In genomic region chr9:95462419-95463121, GRCh38 we compare ENCODE assay signal across 8 cellular contexts. TPM values are rescaled to one million over a fixed set of nuclear protein-coding genes. Genes with fewer than 3 reads are reported as not detected.
DNase-seq lines count a peak whose midpoint lies in the region; ATAC-seq lines count a peak whose summit lies in the region.

No MANE protein-coding gene starts in this region.

- CTCF ChIA-PET in activated CD8-positive, alpha-beta T cell treated with anti-CD3 and anti-CD28 coated beads, Interleukin-2, amount 10 ng/mL, durations not matched to agents 7 days and 5 days (lab: Charles Lee), result interaction anchor here (0.9 kb wide), 1 partner anchor 44 kb away, joined by 3 read pairs; no protein-coding TSS in a partner anchor

- intact Hi-C loops in Right ventricle myocardium inferior (cut with DNase I), result loop anchor here (5.0 kb wide), 1 partner anchor 45 kb away; no protein-coding TSS in a partner anchor
- intact Hi-C loops in cardiac septum (cut with DNase I), result loop anchor here (5.0 kb wide), 1 partner anchor 45 kb away; no protein-coding TSS in a partner anchor

- H3K27ac Mint-ChIP-seq in activated CD8-positive, alpha-beta T cell treated with anti-CD3 and anti-CD28 coated beads, Interleukin-2, amount 10 ng/mL, durations not matched to agents 7 days and 5 days, result peak overlapping the region; percentile 85

- H3K27me3 Mint-ChIP-seq in activated CD8-positive, alpha-beta T cell treated with anti-CD3 and anti-CD28 coated beads, Interleukin-2, amount 10 ng/mL, durations not matched to agents 7 days and 5 days (ENCODE audit: low read depth), result peaks cover 26% of the 10 kb centered on the region

- peaks cover 35% of the 10 kb centered on the region for H3K4me1 Mint-ChIP-seq in activated CD8-positive, alpha-beta T cell treated with anti-CD3 and anti-CD28 coated beads, Interleukin-2, amount 10 ng/mL, durations not matched to agents 7 days and 5 days (ENCODE audit: low read depth)

- peak overlapping the region; percentile 69 for H3K4me3 Mint-ChIP-seq in activated CD8-positive, alpha-beta T cell treated with anti-CD3 and anti-CD28 coated beads, Interleukin-2, amount 10 ng/mL, durations not matched to agents 7 days and 5 days

- H3K36me3 Mint-ChIP-seq in activated CD8-positive, alpha-beta T cell treated with anti-CD3 and anti-CD28 coated beads, Interleukin-2, amount 10 ng/mL, durations not matched to agents 7 days and 5 days (ENCODE audit: low read depth), result peaks cover 9% of the 10 kb centered on the region

- H3K9me3 Mint-ChIP-seq in activated CD8-positive, alpha-beta T cell treated with anti-CD3 and anti-CD28 coated beads, Interleukin-2, amount 10 ng/mL, durations not matched to agents 7 days and 5 days (ENCODE audit: insufficient read depth), result no peaks in the 10 kb centered on the region

- DNase-seq in Right ventricle myocardium inferior (ENCODE audit: missing footprints), result no peak
- no peak for DNase-seq in cardiac septum (ENCODE audit: low spot score)
- peak; percentile 89 to 91 for DNase-seq in NCI-H526 (lab: John Stamatoyannopoulos, UW)
- DNase-seq in activated CD8-positive, alpha-beta T cell treated with anti-CD3 and anti-CD28 coated beads, Interleukin-2, amount 10 ng/mL, durations not matched to agents 7 days and 5 days, result peak; percentile 93
- peak; percentile 62 for DNase-seq in effector CD4-positive, alpha-beta T cell
- DNase-seq in mucosa of gallbladder (ENCODE audit: low spot score), result peak; percentile 78
- peak; percentile 24 to 31 for DNase-seq in stimulated activated CD8-positive, alpha-beta memory T cell treated with anti-CD3 and anti-CD28 coated beads, Interleukin-7, amount 100 ng/mL, for 1 hour (ENCODE audit: low read depth in 2 of 2)

- ATAC-seq in Right ventricle myocardium inferior (peak; percentile 90), HG03097 (IDR thresholded peaks at IDR 0.05; ENCODE audit: low FRiP score, unreplicated experiment) (peak; percentile 90)
- peak; percentile 90 for ATAC-seq in activated CD8-positive, alpha-beta T cell treated with anti-CD3 and anti-CD28 coated beads, Interleukin-2, amount 10 ng/mL, durations not matched to agents 7 days and 5 days

- POLR2A ChIA-PET in activated CD8-positive, alpha-beta T cell treated with anti-CD3 and anti-CD28 coated beads, Interleukin-2, amount 10 ng/mL, durations not matched to agents 7 days and 5 days (lab: Charles Lee), result interaction anchor here (0.8 to 1.4 kb wide), 4 partner anchors 12 to 413 kb away, joined by 3 to 6 read pairs (median 3); partner anchors contain the start of gene ERCC6L2

RNA-seq across cellular contexts. Expression of gene PTCH1, which starts 54.2 kb away (rescaled TPM):
- total RNA-seq in Right ventricle myocardium inferior, result 10.4 TPM
- 4.3 TPM for total RNA-seq in cardiac septum
- total RNA-seq in activated CD8-positive, alpha-beta T cell treated with anti-CD3 and anti-CD28 coated beads, Interleukin-2, amount 10 ng/mL, durations not matched to agents 7 days and 5 days, result 1 to 10 TPM; 5.0 to 6.1 TPM
- 57.9 TPM for total RNA-seq in mucosa of gallbladder

Comparison
In these comparisons a context has a peak if more than half of its experiments do, and no peak if none do; other contexts are left out.
1. DNase-seq: peak in NCI-H526 (2 of 2), activated CD8-positive, alpha-beta T cell treated with anti-CD3 and anti-CD28 coated beads, Interleukin-2, amount 10 ng/mL, durations not matched to agents 7 days and 5 days (single experiment), effector CD4-positive, alpha-beta T cell (single experiment), mucosa of gallbladder (single experiment) and stimulated activated CD8-positive, alpha-beta memory T cell treated with anti-CD3 and anti-CD28 coated beads, Interleukin-7, amount 100 ng/mL, for 1 hour (2 of 2); none in Right ventricle myocardium inferior (single experiment) and cardiac septum (single experiment).
2. Peak in every context shown above with its lines, with median percentiles within 50 percentile points of each other: ATAC-seq.